Comparison of ENCODE assay signal across 23 cellular contexts in the genomic region with DNA sequence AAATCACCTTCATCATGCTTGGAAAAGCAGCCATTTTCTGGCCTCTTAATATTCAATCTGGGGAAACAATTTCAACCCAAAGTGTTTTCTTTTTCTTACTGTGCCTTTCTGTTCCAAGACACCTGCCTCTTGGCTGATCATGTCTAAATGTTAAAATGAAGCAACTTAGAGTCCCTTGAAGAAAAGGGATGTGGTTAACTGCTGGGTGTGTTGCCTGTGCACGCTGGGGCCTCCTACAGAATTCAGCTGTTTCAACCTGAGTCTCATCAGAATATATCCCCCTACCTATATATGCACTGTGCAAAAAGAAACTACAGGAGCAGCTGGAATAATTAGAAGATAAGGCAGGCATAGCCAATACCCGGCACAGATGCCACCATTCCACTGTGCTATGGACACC.
DNase-seq lines count a peak whose midpoint lies in the region; ATAC-seq and TF ChIP-seq lines count a peak whose summit lies in the region.
"Had no signal": no experiment of that assay in that cellular context is flagged by ENCODE, and none has a peak within 500 bp of the region (broad histone marks: within the 10 kb centered on the region; RNA-seq: fewer than 3 reads in every experiment).

No MANE protein-coding gene starts in this region.

- peaks cover 11% of the 10 kb centered on the region for H3K4me1 Mint-ChIP-seq in activated CD4-positive, alpha-beta T cell treated with anti-CD3 and anti-CD28 coated beads, Interleukin-2, amount 10 ng/mL, durations not matched to agents 7 days and 5 days
- peaks cover 11% of the 10 kb centered on the region for H3K4me1 Mint-ChIP-seq in central memory CD8-positive, alpha-beta T cell
- no peaks in the 10 kb centered on the region for H3K4me1 Mint-ChIP-seq in Calu3 (ENCODE audit: low read depth, unreplicated experiment)
- H3K4me1 Mint-ChIP-seq: activated T-helper 17 cell treated with anti-CD3 and anti-CD28 coated beads, Interleukin-2, amount 50 U/mL, for 72 hours had no signal

- TF ChIP-seq CTCF in GM13976 (IDR thresholded peaks at IDR 0.05; ENCODE audit: borderline replicate concordance, control extremely low read depth, extremely low read depth, insufficient read depth, missing control alignments): no peak
- no peak for TF ChIP-seq CTCF in Calu3 (IDR thresholded peaks at IDR 0.05; ENCODE audit: unreplicated experiment)

- no peaks in the 10 kb centered on the region for H3K27me3 Mint-ChIP-seq in activated CD4-positive, alpha-beta T cell treated with anti-CD3 and anti-CD28 coated beads, Interleukin-2, amount 10 ng/mL, durations not matched to agents 7 days and 5 days
- H3K27me3 Mint-ChIP-seq in central memory CD8-positive, alpha-beta T cell: no peaks in the 10 kb centered on the region
- no peaks in the 10 kb centered on the region for H3K27me3 Mint-ChIP-seq in Calu3 (ENCODE audit: unreplicated experiment)
- H3K27me3 Mint-ChIP-seq: effector memory CD8-positive, alpha-beta T cell had no signal

- peaks cover 8% of the 10 kb centered on the region for H3K9me3 Mint-ChIP-seq in activated CD4-positive, alpha-beta T cell treated with anti-CD3 and anti-CD28 coated beads, Interleukin-2, amount 10 ng/mL, durations not matched to agents 7 days and 5 days
- peaks cover 4% of the 10 kb centered on the region for H3K9me3 Mint-ChIP-seq in central memory CD8-positive, alpha-beta T cell
- peaks cover 5% of the 10 kb centered on the region for H3K9me3 Mint-ChIP-seq in Calu3 (ENCODE audit: low read depth, unreplicated experiment)
- H3K9me3 Mint-ChIP-seq: effector memory CD8-positive, alpha-beta T cell had no signal

- in situ Hi-C loops in GM13976 (cut with MboI; ENCODE audit: low sequenced_read_pairs, unreplicated experiment): no loop called here

- no peak for ATAC-seq in central memory CD8-positive, alpha-beta T cell (replicated peaks; ENCODE audit: extremely low read depth, poor library complexity, severe bottlenecking)
- ATAC-seq in GM18520 (IDR thresholded peaks at IDR 0.05; ENCODE audit: unreplicated experiment): no peak
- ATAC-seq: activated T-helper 17 cell treated with anti-CD3 and anti-CD28 coated beads, Interleukin-2, amount 50 U/mL, for 72 hours; effector memory CD8-positive, alpha-beta T cell; HCT116; left cardiac atrium had no signal

- CTCF ChIA-PET in activated CD4-positive, alpha-beta T cell treated with anti-CD3 and anti-CD28 coated beads, Interleukin-2, amount 10 ng/mL, durations not matched to agents 7 days and 5 days (lab: Charles Lee): no interaction called here
- CTCF ChIA-PET in Calu3 (lab: Charles Lee): no interaction called here

- POLR2A ChIA-PET in activated CD4-positive, alpha-beta T cell treated with anti-CD3 and anti-CD28 coated beads, Interleukin-2, amount 10 ng/mL, durations not matched to agents 7 days and 5 days (lab: Charles Lee): no interaction called here

- no TSS peak for BruUV-seq in Calu3 (replicated peaks; lab: Mats Ljungman, UMichigan)

- intact Hi-C loops in Calu3 (cut with micrococcal nuclease; ENCODE audit: unreplicated experiment): no loop called here

- DNase-seq in activated CD4-positive, alpha-beta T cell treated with anti-CD3 and anti-CD28 coated beads, Interleukin-2, amount 10 ng/mL, durations not matched to agents 7 days and 5 days: peak; percentile 12
- DNase-seq in activated CD4-positive, alpha-beta T cell treated with anti-CD3 and anti-CD28 coated beads for 48 hours: no peak
- DNase-seq in GM13976 (ENCODE audit: low spot score) (peak; percentile 23), NOMO-1 (lab: John Stamatoyannopoulos, UW; ENCODE audit: unreplicated experiment in 2 of 2) (peak; percentile 66 to 82), Calu3 (no peak), islet precursor cell (no peak)
- no peak for DNase-seq in central memory CD8-positive, alpha-beta T cell (ENCODE audit: low spot score in 2 of 2)
- DNase-seq: activated CD4-positive, CD25-positive, alpha-beta regulatory T cell treated with anti-CD3 and anti-CD28 coated beads, Interleukin-2, amount 50 U/mL, for 72 hours; amniotic stem cell; COR-L47; effector memory CD8-positive, alpha-beta T cell; foreskin melanocyte; left cardiac atrium; NCI-H1436; NCI-H2107; NCI-H446 treated with DMSO at 0.1 percent for 48 hours; PC-9; Right ventricle myocardium superior; stimulated activated CD4-positive, alpha-beta T cell treated with anti-CD3 and anti-CD28 coated beads, Interleukin-15, amount 100 ng/mL, for 24 hours; upper lobe of left lung had no signal

- H3K27ac Mint-ChIP-seq in activated CD4-positive, alpha-beta T cell treated with anti-CD3 and anti-CD28 coated beads, Interleukin-2, amount 10 ng/mL, durations not matched to agents 7 days and 5 days: peak overlapping the region; percentile 58
- peak overlapping the region; percentile 7 for H3K27ac Mint-ChIP-seq in central memory CD8-positive, alpha-beta T cell (ENCODE audit: low read depth)
- H3K27ac Mint-ChIP-seq in Calu3 (ENCODE audit: unreplicated experiment): no peak overlapping the region
- H3K27ac Mint-ChIP-seq: activated T-helper 17 cell treated with anti-CD3 and anti-CD28 coated beads, Interleukin-2, amount 50 U/mL, for 72 hours; effector memory CD8-positive, alpha-beta T cell had no signal

- H3K4me3 Mint-ChIP-seq in activated CD4-positive, alpha-beta T cell treated with anti-CD3 and anti-CD28 coated beads, Interleukin-2, amount 10 ng/mL, durations not matched to agents 7 days and 5 days: no peak overlapping the region
- H3K4me3 Mint-ChIP-seq in central memory CD8-positive, alpha-beta T cell: no peak overlapping the region
- no peak overlapping the region for H3K4me3 Mint-ChIP-seq in Calu3 (ENCODE audit: low read depth, unreplicated experiment)
- H3K4me3 Mint-ChIP-seq: activated T-helper 17 cell treated with anti-CD3 and anti-CD28 coated beads, Interleukin-2, amount 50 U/mL, for 72 hours; effector memory CD8-positive, alpha-beta T cell had no signal

- H3K36me3 Mint-ChIP-seq in activated CD4-positive, alpha-beta T cell treated with anti-CD3 and anti-CD28 coated beads, Interleukin-2, amount 10 ng/mL, durations not matched to agents 7 days and 5 days (ENCODE audit: low read depth): no peaks in the 10 kb centered on the region
- no peaks in the 10 kb centered on the region for H3K36me3 Mint-ChIP-seq in central memory CD8-positive, alpha-beta T cell (ENCODE audit: insufficient read depth)
- no peaks in the 10 kb centered on the region for H3K36me3 Mint-ChIP-seq in Calu3 (ENCODE audit: insufficient read depth, unreplicated experiment)

Comparison
In these comparisons a context has a peak if more than half of its experiments do, and no peak if none do; other contexts are left out.
1. DNase-seq: peak in activated CD4-positive, alpha-beta T cell treated with anti-CD3 and anti-CD28 coated beads, Interleukin-2, amount 10 ng/mL, durations not matched to agents 7 days and 5 days (single experiment), GM13976 (single experiment) and NOMO-1 (2 of 2); none in activated CD4-positive, alpha-beta T cell treated with anti-CD3 and anti-CD28 coated beads for 48 hours (single experiment), central memory CD8-positive, alpha-beta T cell (0 of 2), Calu3 (single experiment) and islet precursor cell (single experiment).